In the genomic region with DNA sequence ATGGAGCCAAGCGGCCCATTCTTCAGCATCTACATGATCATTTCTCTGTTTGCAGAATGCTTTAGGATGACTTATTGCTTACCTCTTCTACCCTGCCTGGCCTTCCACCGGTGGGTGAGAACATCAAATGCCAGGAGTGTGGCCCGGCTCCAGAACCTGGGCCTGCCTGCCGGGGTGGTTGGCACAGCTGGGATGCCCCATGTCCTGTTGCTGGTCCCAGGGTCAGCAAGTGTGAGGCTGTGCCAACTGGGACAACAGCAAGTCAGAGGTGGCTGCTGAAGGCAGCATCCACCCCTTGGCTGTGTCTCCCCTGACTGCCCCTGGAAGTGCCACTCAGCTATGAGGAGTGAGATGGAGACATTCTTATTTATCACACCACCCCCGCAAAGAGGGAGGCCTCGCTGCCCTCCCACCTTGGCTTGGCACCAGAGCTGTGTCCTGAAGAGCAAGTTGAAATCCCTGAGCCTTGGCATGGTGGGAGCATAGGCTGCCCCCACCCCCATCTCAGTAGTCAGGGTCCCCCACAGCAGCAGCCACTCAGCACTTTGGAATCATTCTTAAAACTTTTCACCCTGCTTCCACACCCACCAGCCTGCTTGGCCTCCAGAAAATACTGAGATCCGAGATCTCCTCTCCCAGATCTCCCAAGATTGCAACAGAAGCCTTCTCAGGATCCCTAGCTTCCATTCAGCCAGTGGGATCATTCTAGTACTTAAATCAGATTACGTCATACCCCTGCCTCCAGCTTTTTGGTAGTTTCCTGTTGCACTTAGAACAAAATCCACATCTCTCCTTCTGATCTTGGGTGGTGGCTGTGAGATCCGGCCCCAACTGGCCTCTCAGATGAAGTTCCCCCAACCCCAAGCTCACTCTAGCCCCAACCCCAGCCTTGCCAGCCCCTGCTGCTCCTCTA, we compare ENCODE assay signal across 1 cellular context.
TF ChIP-seq lines count a peak whose summit lies in the region.

No MANE protein-coding gene starts in this region.

TF ChIP-seq in GM23338, 12 proteins besides CTCF, POLR2A, EP300 and RAD21 (continued from another document):
- TF ChIP-seq, protein P1, sequence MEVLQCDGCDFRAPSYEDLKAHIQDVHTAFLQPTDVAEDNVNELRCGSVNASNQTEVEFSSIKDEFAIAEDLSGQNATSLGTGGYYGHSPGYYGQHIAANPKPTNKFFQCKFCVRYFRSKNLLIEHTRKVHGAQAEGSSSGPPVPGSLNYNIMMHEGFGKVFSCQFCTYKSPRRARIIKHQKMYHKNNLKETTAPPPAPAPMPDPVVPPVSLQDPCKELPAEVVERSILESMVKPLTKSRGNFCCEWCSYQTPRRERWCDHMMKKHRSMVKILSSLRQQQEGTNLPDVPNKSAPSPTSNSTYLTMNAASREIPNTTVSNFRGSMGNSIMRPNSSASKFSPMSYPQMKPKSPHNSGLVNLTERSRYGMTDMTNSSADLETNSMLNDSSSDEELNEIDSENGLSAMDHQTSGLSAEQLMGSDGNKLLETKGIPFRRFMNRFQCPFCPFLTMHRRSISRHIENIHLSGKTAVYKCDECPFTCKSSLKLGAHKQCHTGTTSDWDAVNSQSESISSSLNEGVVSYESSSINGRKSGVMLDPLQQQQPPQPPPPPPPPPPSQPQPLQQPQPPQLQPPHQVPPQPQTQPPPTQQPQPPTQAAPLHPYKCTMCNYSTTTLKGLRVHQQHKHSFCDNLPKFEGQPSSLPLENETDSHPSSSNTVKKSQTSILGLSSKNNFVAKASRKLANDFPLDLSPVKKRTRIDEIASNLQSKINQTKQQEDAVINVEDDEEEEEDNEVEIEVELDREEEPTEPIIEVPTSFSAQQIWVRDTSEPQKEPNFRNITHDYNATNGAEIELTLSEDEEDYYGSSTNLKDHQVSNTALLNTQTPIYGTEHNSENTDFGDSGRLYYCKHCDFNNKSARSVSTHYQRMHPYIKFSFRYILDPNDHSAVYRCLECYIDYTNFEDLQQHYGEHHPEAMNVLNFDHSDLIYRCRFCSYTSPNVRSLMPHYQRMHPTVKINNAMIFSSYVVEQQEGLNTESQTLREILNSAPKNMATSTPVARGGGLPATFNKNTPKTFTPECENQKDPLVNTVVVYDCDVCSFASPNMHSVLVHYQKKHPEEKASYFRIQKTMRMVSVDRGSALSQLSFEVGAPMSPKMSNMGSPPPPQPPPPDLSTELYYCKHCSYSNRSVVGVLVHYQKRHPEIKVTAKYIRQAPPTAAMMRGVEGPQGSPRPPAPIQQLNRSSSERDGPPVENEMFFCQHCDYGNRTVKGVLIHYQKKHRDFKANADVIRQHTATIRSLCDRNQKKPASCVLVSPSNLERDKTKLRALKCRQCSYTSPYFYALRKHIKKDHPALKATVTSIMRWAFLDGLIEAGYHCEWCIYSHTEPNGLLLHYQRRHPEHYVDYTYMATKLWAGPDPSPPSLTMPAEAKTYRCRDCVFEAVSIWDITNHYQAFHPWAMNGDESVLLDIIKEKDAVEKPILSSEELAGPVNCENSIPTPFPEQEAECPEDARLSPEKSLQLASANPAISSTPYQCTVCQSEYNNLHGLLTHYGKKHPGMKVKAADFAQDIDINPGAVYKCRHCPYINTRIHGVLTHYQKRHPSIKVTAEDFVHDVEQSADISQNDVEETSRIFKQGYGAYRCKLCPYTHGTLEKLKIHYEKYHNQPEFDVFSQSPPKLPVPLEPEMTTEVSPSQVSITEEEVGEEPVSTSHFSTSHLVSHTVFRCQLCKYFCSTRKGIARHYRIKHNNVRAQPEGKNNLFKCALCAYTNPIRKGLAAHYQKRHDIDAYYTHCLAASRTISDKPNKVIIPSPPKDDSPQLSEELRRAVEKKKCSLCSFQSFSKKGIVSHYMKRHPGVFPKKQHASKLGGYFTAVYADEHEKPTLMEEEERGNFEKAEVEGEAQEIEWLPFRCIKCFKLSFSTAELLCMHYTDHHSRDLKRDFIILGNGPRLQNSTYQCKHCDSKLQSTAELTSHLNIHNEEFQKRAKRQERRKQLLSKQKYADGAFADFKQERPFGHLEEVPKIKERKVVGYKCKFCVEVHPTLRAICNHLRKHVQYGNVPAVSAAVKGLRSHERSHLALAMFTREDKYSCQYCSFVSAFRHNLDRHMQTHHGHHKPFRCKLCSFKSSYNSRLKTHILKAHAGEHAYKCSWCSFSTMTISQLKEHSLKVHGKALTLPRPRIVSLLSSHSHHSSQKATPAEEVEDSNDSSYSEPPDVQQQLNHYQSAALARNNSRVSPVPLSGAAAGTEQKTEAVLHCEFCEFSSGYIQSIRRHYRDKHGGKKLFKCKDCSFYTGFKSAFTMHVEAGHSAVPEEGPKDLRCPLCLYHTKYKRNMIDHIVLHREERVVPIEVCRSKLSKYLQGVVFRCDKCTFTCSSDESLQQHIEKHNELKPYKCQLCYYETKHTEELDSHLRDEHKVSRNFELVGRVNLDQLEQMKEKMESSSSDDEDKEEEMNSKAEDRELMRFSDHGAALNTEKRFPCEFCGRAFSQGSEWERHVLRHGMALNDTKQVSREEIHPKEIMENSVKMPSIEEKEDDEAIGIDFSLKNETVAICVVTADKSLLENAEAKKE (CRISPR knock-in tag; IDR thresholded peaks at IDR 0.05) = no peak
- TF ChIP-seq NANOG (IDR thresholded peaks at IDR 0.05; ENCODE audit: borderline replicate concordance) (no peak), JUNB (IDR thresholded peaks at IDR 0.05; ENCODE audit: unreplicated experiment) (no peak), ZNF331 (CRISPR knock-in tag; IDR thresholded peaks at IDR 0.05; ENCODE audit: low read depth) (no peak)
- TF ChIP-seq, protein P2, sequence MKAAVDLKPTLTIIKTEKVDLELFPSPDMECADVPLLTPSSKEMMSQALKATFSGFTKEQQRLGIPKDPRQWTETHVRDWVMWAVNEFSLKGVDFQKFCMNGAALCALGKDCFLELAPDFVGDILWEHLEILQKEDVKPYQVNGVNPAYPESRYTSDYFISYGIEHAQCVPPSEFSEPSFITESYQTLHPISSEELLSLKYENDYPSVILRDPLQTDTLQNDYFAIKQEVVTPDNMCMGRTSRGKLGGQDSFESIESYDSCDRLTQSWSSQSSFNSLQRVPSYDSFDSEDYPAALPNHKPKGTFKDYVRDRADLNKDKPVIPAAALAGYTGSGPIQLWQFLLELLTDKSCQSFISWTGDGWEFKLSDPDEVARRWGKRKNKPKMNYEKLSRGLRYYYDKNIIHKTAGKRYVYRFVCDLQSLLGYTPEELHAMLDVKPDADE (IDR thresholded peaks at IDR 0.05) = no peak
